In the genomic region with DNA sequence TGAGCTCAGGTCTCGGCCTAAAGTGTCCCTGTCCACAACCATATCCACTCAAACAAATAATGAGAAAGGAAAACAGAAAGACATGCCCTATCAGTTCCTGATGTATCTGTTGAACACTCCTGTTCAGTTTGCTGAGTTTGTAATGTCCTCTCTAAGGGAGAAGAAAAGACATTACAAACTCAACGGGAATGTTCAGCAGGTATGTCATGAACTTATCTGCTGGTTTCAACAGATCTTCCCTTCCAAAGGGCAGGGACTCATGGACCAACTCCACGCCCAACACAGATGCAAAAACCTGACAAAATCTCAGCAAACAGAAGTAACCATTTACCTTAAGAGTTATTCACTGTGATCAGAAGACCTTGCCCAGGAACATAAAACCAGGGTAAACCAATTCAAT, we compare ENCODE assay signal across 12 cellular contexts. TPM values are rescaled to one million over a fixed set of nuclear protein-coding genes. Genes with fewer than 3 reads are reported as not detected.
DNase-seq lines count a peak whose midpoint lies in the region; ATAC-seq, FAIRE-seq and TF ChIP-seq lines count a peak whose summit lies in the region.
"Had no signal": no experiment of that assay in that cellular context is flagged by ENCODE, and none has a peak within 500 bp of the region (broad histone marks: within the 10 kb centered on the region; RNA-seq: fewer than 3 reads in every experiment).

No MANE protein-coding gene starts in this region.

- intact Hi-C loops in endothelial cell of umbilical vein (cut with micrococcal nuclease), result loop anchor here (1.0 kb wide), 1 partner anchor 7 kb away; no protein-coding TSS in a partner anchor

- H4K20me1 ChIP-seq in endothelial cell of umbilical vein (replicated peaks; ENCODE audit: control insufficient read depth, extremely low read depth, insufficient read depth, low read length) (no peaks in the 10 kb centered on the region), osteoblast (ENCODE audit: insufficient read depth, low read length) (peaks cover 55% of the 10 kb centered on the region)

- no peaks in the 10 kb centered on the region for H3K27me3 ChIP-seq in endothelial cell of umbilical vein (ENCODE audit: control insufficient read depth in 2 of 2, insufficient read depth in 2 of 2, low read length in 2 of 2)
- no peaks in the 10 kb centered on the region for H3K27me3 ChIP-seq in osteoblast (ENCODE audit: insufficient read depth, low read length)

- H3K9me1 ChIP-seq in endothelial cell of umbilical vein (replicated peaks; ENCODE audit: control insufficient read depth, extremely low read depth, insufficient read depth, low read length), result no peaks in the 10 kb centered on the region

- dilution Hi-C loops in endothelial cell of umbilical vein (cut with MboI; ENCODE audit: extremely low pct_ligation_motif_present, low sequenced_read_pairs), result no loop called here

- CTCF ChIA-PET in endothelial cell of umbilical vein (lab: Charles Lee), result interaction anchor here (1.5 kb wide), 1 partner anchor 24 kb away, joined by 4 read pairs; no protein-coding TSS in a partner anchor

- H3K9ac ChIP-seq in endothelial cell of umbilical vein (replicated peaks; ENCODE audit: extremely low read depth, insufficient read depth, low read length), result peak overlapping the region; percentile 61

- H3K4me1 ChIP-seq in endothelial cell of umbilical vein (ENCODE audit: control insufficient read depth, extremely low read depth, insufficient read depth, low read length), result peaks cover 27% of the 10 kb centered on the region
- H3K4me1 ChIP-seq in osteoblast (ENCODE audit: insufficient read depth, low read length), result peaks cover 22% of the 10 kb centered on the region

- peaks cover 83% of the 10 kb centered on the region for H3K4me1 Mint-ChIP-seq in stimulated activated naive CD8-positive, alpha-beta T cell treated with anti-CD3 and anti-CD28 coated beads, Interleukin-15, Interleukin-2, amounts not matched to agents 100 ng/mL and 50 ng/mL, for 24 hours (ENCODE audit: low read depth)
- peaks cover 90% of the 10 kb centered on the region for H3K4me1 Mint-ChIP-seq in stimulated activated naive CD8-positive, alpha-beta T cell treated with anti-CD3 and anti-CD28 coated beads, Interleukin-15, amount 100 ng/mL, for 72 hours

- no TSS peak for BruUV-seq in endothelial cell of umbilical vein (replicated peaks; lab: Mats Ljungman, UMichigan)

- H3K79me2 ChIP-seq in endothelial cell of umbilical vein (ENCODE audit: control insufficient read depth, insufficient read depth, low read length) (peaks cover 95% of the 10 kb centered on the region), osteoblast (ENCODE audit: insufficient read depth, low read length) (peaks cover 97% of the 10 kb centered on the region)

- H3K27me3 Mint-ChIP-seq in stimulated activated naive CD8-positive, alpha-beta T cell treated with anti-CD3 and anti-CD28 coated beads, Interleukin-15, Interleukin-2, amounts not matched to agents 100 ng/mL and 50 ng/mL, for 24 hours, result no peaks in the 10 kb centered on the region
- no peaks in the 10 kb centered on the region for H3K27me3 Mint-ChIP-seq in stimulated activated naive CD8-positive, alpha-beta T cell treated with anti-CD3 and anti-CD28 coated beads, Interleukin-15, amount 100 ng/mL, for 72 hours
- H3K27me3 Mint-ChIP-seq: activated naive CD8-positive, alpha-beta T cell had no signal

- no peaks in the 10 kb centered on the region for H3K36me3 Mint-ChIP-seq in stimulated activated naive CD8-positive, alpha-beta T cell treated with anti-CD3 and anti-CD28 coated beads, Interleukin-15, Interleukin-2, amounts not matched to agents 100 ng/mL and 50 ng/mL, for 24 hours (ENCODE audit: low read depth)
- H3K36me3 Mint-ChIP-seq: activated naive CD8-positive, alpha-beta T cell had no signal

- peak overlapping the region; percentile 65 for H3K27ac Mint-ChIP-seq in stimulated activated naive CD8-positive, alpha-beta T cell treated with anti-CD3 and anti-CD28 coated beads, Interleukin-15, Interleukin-2, amounts not matched to agents 100 ng/mL and 50 ng/mL, for 24 hours
- H3K27ac Mint-ChIP-seq in stimulated activated naive CD8-positive, alpha-beta T cell treated with anti-CD3 and anti-CD28 coated beads, Interleukin-15, amount 100 ng/mL, for 72 hours, result no peak overlapping the region

- H3K36me3 ChIP-seq in endothelial cell of umbilical vein (ENCODE audit: control insufficient read depth in 2 of 2, extremely low read depth in 1 of 2, insufficient read depth in 2 of 2, low read length in 2 of 2), result no peaks in the 10 kb centered on the region
- H3K36me3 ChIP-seq in osteoblast (ENCODE audit: insufficient read depth, low read length), result no peaks in the 10 kb centered on the region

- DNase-seq in stimulated activated naive CD8-positive, alpha-beta T cell treated with anti-CD3 and anti-CD28 coated beads, Interleukin-15, amount 100 ng/mL, for 72 hours, result no peak
- DNase-seq in endothelial cell of umbilical vein (ENCODE audit: low read depth, low spot score) (no peak), osteoblast (ENCODE audit: insufficient read length, low spot score, missing footprints) (no peak), urothelium cell line (ENCODE audit: low spot score) (no peak), midbrain (lab: John Stamatoyannopoulos, UW) (no peak)
- DNase-seq in activated CD4-positive, alpha-beta T cell treated with anti-CD3 and anti-CD28 coated beads for 48 hours, result no peak
- DNase-seq: activated CD4-positive, alpha-beta T cell treated with anti-CD3 and anti-CD28 coated beads, Interleukin-2, amount 50 U/mL, for 48 hours; effector CD4-positive, alpha-beta T cell; NCI-H526 treated with DMSO at 0.1 percent for 48 hours had no signal

- TF ChIP-seq CTCF in endothelial cell of umbilical vein (IDR thresholded peaks at IDR 0.05; ENCODE audit: extremely low read depth in 1 of 2, insufficient read depth in 1 of 2, low read depth in 1 of 2, low read length in 2 of 2) (no peak), osteoblast (IDR thresholded peaks at IDR 0.05; ENCODE audit: extremely low read depth, low read depth, low read length) (no peak)

- no peak overlapping the region for H3K4me3 ChIP-seq in endothelial cell of umbilical vein (replicated peaks in 1 of 3; ENCODE audit: insufficient read depth in 1 of 3, low read depth in 1 of 3, low read length in 3 of 3)
- H3K4me3 ChIP-seq in osteoblast (ENCODE audit: insufficient read depth, low read length), result no peak overlapping the region

- no peak for ATAC-seq in stimulated activated naive CD8-positive, alpha-beta T cell treated with anti-CD3 and anti-CD28 coated beads, Interleukin-15, amount 100 ng/mL, for 72 hours
- ATAC-seq in HG02870 (IDR thresholded peaks at IDR 0.05; ENCODE audit: unreplicated experiment), result no peak

- FAIRE-seq in endothelial cell of umbilical vein (lab: Jason Lieb, UNC) (no peak), urothelium cell line (lab: Jason Lieb, UNC) (no peak)

- H3K4me2 ChIP-seq in endothelial cell of umbilical vein (ENCODE audit: insufficient read depth, low read length) (peak overlapping the region; percentile 66), osteoblast (ENCODE audit: insufficient read depth, low read length) (peak overlapping the region; percentile 47)

- no peak for TF ChIP-seq POLR2A in endothelial cell of umbilical vein (IDR thresholded peaks at IDR 0.05; ENCODE audit: low read depth, low read length)

- H2AFZ ChIP-seq in endothelial cell of umbilical vein (ENCODE audit: low read depth, low read length) (no peak overlapping the region), osteoblast (ENCODE audit: low read length) (peak overlapping the region; percentile 1)

- H3K4me3 Mint-ChIP-seq in stimulated activated naive CD8-positive, alpha-beta T cell treated with anti-CD3 and anti-CD28 coated beads, Interleukin-15, Interleukin-2, amounts not matched to agents 100 ng/mL and 50 ng/mL, for 24 hours, result no peak overlapping the region
- H3K4me3 Mint-ChIP-seq in stimulated activated naive CD8-positive, alpha-beta T cell treated with anti-CD3 and anti-CD28 coated beads, Interleukin-15, amount 100 ng/mL, for 72 hours, result no peak overlapping the region

- no peaks in the 10 kb centered on the region for H3K9me3 Mint-ChIP-seq in stimulated activated naive CD8-positive, alpha-beta T cell treated with anti-CD3 and anti-CD28 coated beads, Interleukin-15, Interleukin-2, amounts not matched to agents 100 ng/mL and 50 ng/mL, for 24 hours
- H3K9me3 Mint-ChIP-seq in stimulated activated naive CD8-positive, alpha-beta T cell treated with anti-CD3 and anti-CD28 coated beads, Interleukin-15, amount 100 ng/mL, for 72 hours, result no peaks in the 10 kb centered on the region

- POLR2A ChIA-PET in endothelial cell of umbilical vein (lab: Charles Lee), result no interaction called here

- peak overlapping the region; percentile 86 for H3K27ac ChIP-seq in endothelial cell of umbilical vein (ENCODE audit: insufficient read depth, low read depth, low read length)
- peak overlapping the region; percentile 49 for H3K27ac ChIP-seq in osteoblast (ENCODE audit: low read depth, low read length)

- H3K9me3 ChIP-seq in endothelial cell of umbilical vein (replicated peaks; ENCODE audit: control insufficient read depth, insufficient read depth, low read length) (no peaks in the 10 kb centered on the region), osteoblast (ENCODE audit: low read depth, low read length) (no peaks in the 10 kb centered on the region)

TF ChIP-seq in endothelial cell of umbilical vein, 7 proteins besides CTCF, POLR2A, EP300 and RAD21 (continues in another document):
- TF ChIP-seq FOS (IDR thresholded peaks at IDR 0.05; ENCODE audit: borderline replicate concordance, insufficient read depth, low read length) (no peak), POLR2AphosphoS5 (IDR thresholded peaks at IDR 0.05; ENCODE audit: insufficient read depth, low read depth, low read length) (no peak), JUN (IDR thresholded peaks at IDR 0.05; ENCODE audit: borderline replicate concordance, insufficient read depth, insufficient read length, low read depth) (no peak), EZH2 (IDR thresholded peaks at IDR 0.05; ENCODE audit: borderline replicate concordance, low read depth, low read length, severe bottlenecking) (no peak), GATA2 (IDR thresholded peaks at IDR 0.05; ENCODE audit: insufficient read depth, insufficient read length, low read depth, low read length) (no peak)
- TF ChIP-seq, protein P1, sequence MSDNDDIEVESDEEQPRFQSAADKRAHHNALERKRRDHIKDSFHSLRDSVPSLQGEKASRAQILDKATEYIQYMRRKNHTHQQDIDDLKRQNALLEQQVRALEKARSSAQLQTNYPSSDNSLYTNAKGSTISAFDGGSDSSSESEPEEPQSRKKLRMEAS (IDR thresholded peaks at IDR 0.05; ENCODE audit: insufficient read depth, insufficient read length), result no peak

RNA-seq across cellular contexts. Expression of a gene that starts 23.7 kb away (rescaled TPM):
- total RNA-seq in endothelial cell of umbilical vein (37.9 and 39.3 TPM in 2 replicates), osteoblast (31.8 and 33.3 TPM in 2 replicates)
- polyA plus RNA-seq in endothelial cell of umbilical vein, result 10.7 and 14.3 TPM in 2 replicates
- 14.3 and 15.3 TPM in 2 replicates for polyA plus RNA-seq in endothelial cell of umbilical vein (2011; cell fraction: cytosol; rRNA removed)
- 14.5 and 15.9 TPM in 2 replicates for polyA plus RNA-seq in endothelial cell of umbilical vein (2011; cell fraction: nucleus; rRNA removed)
- polyA plus RNA-seq in endothelial cell of umbilical vein (2012), result 27.3 and 29.9 TPM in 2 replicates
- polyA minus RNA-seq in endothelial cell of umbilical vein, result 15.9 and 18.7 TPM in 2 replicates
- polyA minus RNA-seq in endothelial cell of umbilical vein (2011; cell fraction: cytosol; rRNA and poly(A)+ RNA removed), result 7.6 TPM
- polyA minus RNA-seq in endothelial cell of umbilical vein (2011; cell fraction: nucleus; rRNA and poly(A)+ RNA removed), result 8.5 and 9.8 TPM in 2 replicates
